In the genomic region with DNA sequence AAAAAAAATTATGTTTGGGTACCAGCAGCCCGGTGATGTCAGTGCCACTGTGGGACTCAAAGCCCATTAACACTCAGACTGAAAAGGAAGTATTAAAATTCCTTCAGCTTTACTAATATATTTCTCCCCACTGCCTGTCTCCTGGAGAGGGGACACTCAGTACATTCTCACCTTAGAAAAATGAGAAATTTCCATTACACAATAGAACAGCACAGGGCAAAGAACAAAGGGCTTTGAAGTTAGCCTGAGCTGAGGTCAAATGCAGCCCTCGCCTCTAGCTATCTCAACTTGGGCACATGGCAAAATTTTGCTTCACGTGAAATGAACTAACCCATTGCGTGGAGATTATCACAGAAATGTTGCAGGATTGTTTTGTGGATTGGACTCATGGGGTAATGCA, we compare ENCODE assay signal across 11 cellular contexts.
DNase-seq lines count a peak whose midpoint lies in the region; TF ChIP-seq lines count a peak whose summit lies in the region.
"Had no signal": no experiment of that assay in that cellular context is flagged by ENCODE, and none has a peak within 500 bp of the region (broad histone marks: within the 10 kb centered on the region; RNA-seq: fewer than 3 reads in every experiment).

No MANE protein-coding gene starts in this region.

- H3K9me3 ChIP-seq in uterus, result no peaks in the 10 kb centered on the region

- H3K27me3 ChIP-seq in uterus, result no peaks in the 10 kb centered on the region

- peak; percentile 83 for DNase-seq in LHCN-M2 (ENCODE audit: low read depth)
- peak; percentile 32 to 89 for DNase-seq in cardiac fibroblast (ENCODE audit: low read depth in 2 of 2)
- DNase-seq in kidney tubule cell (ENCODE audit: low spot score), result peak; percentile 89
- DNase-seq in uterus, result no peak
- DNase-seq in NCI-H748 treated with DMSO at 0.1 percent for 48 hours (lab: John Stamatoyannopoulos, UW), result no peak
- DNase-seq in GDM1 (lab: John Stamatoyannopoulos, UW), result no peak
- DNase-seq in activated CD4-positive, CD25-positive, alpha-beta regulatory T cell treated with anti-CD3 and anti-CD28 coated beads, Interleukin-2, amount 50 U/mL, for 72 hours, result no peak
- DNase-seq: activated CD8-positive, alpha-beta memory T cell treated with anti-CD3 and anti-CD28 coated beads, Interleukin-2, amount 50 U/mL, for 4 hours; erythroblast; left cardiac atrium; NCI-H2029 treated with DMSO at 0.1 percent for 48 hours had no signal

- peak overlapping the region; percentile 42 to 62 for H3K27ac ChIP-seq in uterus

- intact Hi-C loops in uterus (cut with DNase I; ENCODE audit: low total_unique reads), result no loop called here

- TF ChIP-seq POLR2A in uterus (IDR thresholded peaks at IDR 0.05), result no peak

- TF ChIP-seq CTCF in cardiac fibroblast (IDR thresholded peaks at IDR 0.05; ENCODE audit: low read depth, low read length) (no peak), uterus (IDR thresholded peaks at IDR 0.05) (no peak)

- H3K4me3 ChIP-seq in cardiac fibroblast (replicated peaks in 1 of 2; ENCODE audit: low read depth in 2 of 2, low read length in 2 of 2) (no peak overlapping the region), uterus (no peak overlapping the region)

- peaks cover 0 to 3% of the 10 kb centered on the region in 2 donors for H3K4me1 ChIP-seq in uterus

- H3K36me3 ChIP-seq in uterus, result no peaks in the 10 kb centered on the region

Comparison
In these comparisons a context has a peak if more than half of its experiments do, and no peak if none do; other contexts are left out.
1. DNase-seq: peak in LHCN-M2 (single experiment), cardiac fibroblast (2 of 2) and kidney tubule cell (single experiment); none in uterus (0 of 2), NCI-H748 treated with DMSO at 0.1 percent for 48 hours (single experiment), GDM1 (single experiment) and activated CD4-positive, CD25-positive, alpha-beta regulatory T cell treated with anti-CD3 and anti-CD28 coated beads, Interleukin-2, amount 50 U/mL, for 72 hours (single experiment).